8 cellular contexts compared by ENCODE assay signal in the genomic region with DNA sequence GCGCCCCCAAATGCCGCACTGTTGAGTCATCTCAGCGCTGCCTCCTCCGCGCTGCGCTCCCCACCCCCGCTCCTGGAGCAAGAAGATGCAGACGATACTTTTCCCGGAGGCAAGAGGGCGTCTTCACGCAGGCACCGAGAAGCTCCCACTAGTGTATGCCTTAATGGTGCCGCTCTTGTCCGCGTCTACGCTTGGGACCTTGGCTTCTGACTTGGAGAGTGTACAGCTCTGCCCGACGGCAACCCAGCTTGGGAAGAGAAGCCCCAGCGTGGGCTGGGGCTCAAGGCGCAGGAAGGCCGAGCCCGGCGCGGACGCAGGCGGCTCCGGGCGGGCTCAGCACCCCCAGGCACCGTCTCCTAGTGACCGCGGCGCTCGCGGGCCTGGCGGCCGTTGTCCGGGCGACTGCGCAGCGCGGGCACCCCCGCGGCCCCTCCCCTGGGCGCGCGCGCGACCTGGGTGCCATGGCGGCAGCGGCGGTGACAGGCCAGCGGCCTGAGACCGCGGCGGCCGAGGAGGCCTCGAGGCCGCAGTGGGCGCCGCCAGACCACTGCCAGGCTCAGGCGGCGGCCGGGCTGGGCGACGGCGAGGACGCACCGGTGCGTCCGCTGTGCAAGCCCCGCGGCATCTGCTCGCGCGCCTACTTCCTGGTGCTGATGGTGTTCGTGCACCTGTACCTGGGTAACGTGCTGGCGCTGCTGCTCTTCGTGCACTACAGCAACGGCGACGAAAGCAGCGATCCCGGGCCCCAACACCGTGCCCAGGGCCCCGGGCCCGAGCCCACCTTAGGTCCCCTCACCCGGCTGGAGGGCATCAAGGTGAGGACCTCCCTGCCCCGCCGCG. TPM values are rescaled to one million over a fixed set of nuclear protein-coding genes. Genes with fewer than 3 reads are reported as not detected.
DNase-seq lines count a peak whose midpoint lies in the region; FAIRE-seq and TF ChIP-seq lines count a peak whose summit lies in the region.

A gene with protein sequence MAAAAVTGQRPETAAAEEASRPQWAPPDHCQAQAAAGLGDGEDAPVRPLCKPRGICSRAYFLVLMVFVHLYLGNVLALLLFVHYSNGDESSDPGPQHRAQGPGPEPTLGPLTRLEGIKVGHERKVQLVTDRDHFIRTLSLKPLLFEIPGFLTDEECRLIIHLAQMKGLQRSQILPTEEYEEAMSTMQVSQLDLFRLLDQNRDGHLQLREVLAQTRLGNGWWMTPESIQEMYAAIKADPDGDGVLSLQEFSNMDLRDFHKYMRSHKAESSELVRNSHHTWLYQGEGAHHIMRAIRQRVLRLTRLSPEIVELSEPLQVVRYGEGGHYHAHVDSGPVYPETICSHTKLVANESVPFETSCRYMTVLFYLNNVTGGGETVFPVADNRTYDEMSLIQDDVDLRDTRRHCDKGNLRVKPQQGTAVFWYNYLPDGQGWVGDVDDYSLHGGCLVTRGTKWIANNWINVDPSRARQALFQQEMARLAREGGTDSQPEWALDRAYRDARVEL (plus strand): TSS at position 446 of the 840 bp plus-strand sequence. CDS start 16 bp downstream, at position 462.

- H3K27ac ChIP-seq in WERI-Rb-1 (peak within 1 kb of the TSS; percentile 90), iPS-20b (ENCODE audit: low read length) (peak within 1 kb of the TSS; percentile 78), small intestine (ENCODE audit: low read depth in 1 of 2, low read length in 1 of 2) (peak within 1 kb of the TSS; percentile 86 to 97)

- peak within 1 kb of the TSS; percentile 85 for H3K9ac ChIP-seq in iPS-20b (ENCODE audit: low read depth, low read length)

- peak within 1 kb of the TSS; percentile 80 for H3K4me3 ChIP-seq in GM06990 (replicated peaks; ENCODE audit: low read depth, low read length)
- peak within 1 kb of the TSS; percentile 69 for H3K4me3 ChIP-seq in WERI-Rb-1 (ENCODE audit: low read depth, low read length)
- H3K4me3 ChIP-seq in iPS-20b (ENCODE audit: low read length): peak within 1 kb of the TSS; percentile 91
- H3K4me3 ChIP-seq in small intestine (ENCODE audit: low read depth in 1 of 2, low read length in 2 of 2): peak within 1 kb of the TSS; percentile 88 to 97

- H3K4me1 ChIP-seq in iPS-20b (ENCODE audit: insufficient read depth, low read length) (peaks cover 13% of the 10 kb centered on the region), small intestine (ENCODE audit: control insufficient read depth in 2 of 2, insufficient read depth in 1 of 2, low read depth in 1 of 2, low read length in 1 of 2) (peaks cover 4 to 8% of the 10 kb centered on the region in 2 donors)

- peak; percentile 83 for DNase-seq in GM06990 (ENCODE audit: extremely low read depth, insufficient read length)
- DNase-seq in HCEC 1CT: peak; percentile 94
- DNase-seq in NCI-H146 (lab: John Stamatoyannopoulos, UW): peak; percentile 69
- DNase-seq in WERI-Rb-1: peak; percentile 82
- DNase-seq in T47D (ENCODE audit: low read depth in 1 of 2, low spot score in 1 of 2): peak; percentile 26 to 80
- peak; percentile 80 for DNase-seq in small intestine
- no peak for DNase-seq in NCI-H1694 treated with DMSO at 0.1 percent for 48 hours (lab: John Stamatoyannopoulos, UW)

- in situ Hi-C loops in T47D (cut with HindIII; ENCODE audit: low pct_unique_long_range_greater_than_20kb, low sequenced_read_pairs): no loop called here

- WGBS in small intestine, 3 donors: 0% methylated on average over 54 to 91 of the region's 91 CpGs

- TF ChIP-seq CTCF in GM06990 (IDR thresholded peaks at IDR 0.05; ENCODE audit: insufficient read depth, low read length, poor library complexity, severe bottlenecking) (peak; percentile 47), WERI-Rb-1 (IDR thresholded peaks at IDR 0.05; ENCODE audit: low read depth, low read length) (peak; percentile 53)

- H3K36me3 ChIP-seq in GM06990 (ENCODE audit: control insufficient read depth, insufficient read depth, low read length): peaks cover 7% of the 10 kb centered on the region
- peaks cover 38% of the 10 kb centered on the region for H3K36me3 ChIP-seq in WERI-Rb-1
- H3K36me3 ChIP-seq in iPS-20b (ENCODE audit: insufficient read depth, low read depth, low read length): peaks cover 19% of the 10 kb centered on the region
- peaks cover 0 to 3% of the 10 kb centered on the region in 2 donors for H3K36me3 ChIP-seq in small intestine (ENCODE audit: control insufficient read depth in 2 of 2, insufficient read depth in 2 of 2, low read length in 2 of 2)

- H3K27me3 ChIP-seq in GM06990 (replicated peaks; ENCODE audit: control insufficient read depth, insufficient read depth, low read length) (no peaks in the 10 kb centered on the region), WERI-Rb-1 (ENCODE audit: insufficient read depth, low read depth, severe bottlenecking) (no peaks in the 10 kb centered on the region), iPS-20b (ENCODE audit: insufficient read depth, low read length) (no peaks in the 10 kb centered on the region), small intestine (ENCODE audit: control insufficient read depth in 2 of 2, insufficient read depth in 2 of 2, low read length in 2 of 2) (no peaks in the 10 kb centered on the region)

- no peaks in the 10 kb centered on the region for H3K9me3 ChIP-seq in WERI-Rb-1 (ENCODE audit: severe bottlenecking)
- no peaks in the 10 kb centered on the region for H3K9me3 ChIP-seq in iPS-20b (ENCODE audit: insufficient read depth, low read depth, low read length)
- no peaks in the 10 kb centered on the region for H3K9me3 ChIP-seq in small intestine (ENCODE audit: control insufficient read depth, low read depth)

- FAIRE-seq in small intestine (lab: Jason Lieb, UNC): no peak

RNA-seq across cellular contexts. Expression of the gene that starts here (rescaled TPM):
- polyA plus RNA-seq in small intestine: 10 to 100 TPM; 30.6 to 40.9 (median 38.4) TPM
